12 cellular contexts compared by ENCODE assay signal in genomic region chr15:47331796-47332480, GRCh38.
A peak's percentile ranks its signal among the peaks of the same experiment; 100 is the strongest.
DNase-seq lines count a peak whose midpoint lies in the region; ATAC-seq, FAIRE-seq and TF ChIP-seq lines count a peak whose summit lies in the region.
"Had no signal": no experiment of that assay in that cellular context is flagged by ENCODE, and none has a peak within 500 bp of the region (broad histone marks: within the 10 kb centered on the region; RNA-seq: fewer than 3 reads in every experiment).

No MANE protein-coding gene starts in this region.

- DNase-seq in DMS79 (lab: John Stamatoyannopoulos, UW) (peak; percentile 92), NCI-H1930 (lab: John Stamatoyannopoulos, UW) (peak; percentile 1 to 53), dedifferentiated amniotic fluid mesenchymal stem cell (ENCODE audit: extremely low spot score) (peak; percentile 89), pancreas (peak in 1 of 6 donors; percentile 6), brain microvascular endothelial cell (no peak), 8988T (no peak), GM13977 (ENCODE audit: low spot score) (no peak)
- DNase-seq in stimulated activated CD4-positive, alpha-beta T cell treated with anti-CD3 and anti-CD28 coated beads, Interleukin-15, amount 100 ng/mL, for 24 hours = no peak
- DNase-seq: activated CD4-positive, alpha-beta T cell treated with anti-CD3 and anti-CD28 coated beads for 1 hour; activated naive CD8-positive, alpha-beta T cell treated with anti-CD3 and anti-CD28 coated beads for 36 hours; foreskin melanocyte; SHP77 had no signal

- TF ChIP-seq CTCF in pancreas (IDR thresholded peaks at IDR 0.05) (no peak), brain microvascular endothelial cell (IDR thresholded peaks at IDR 0.05; ENCODE audit: low read depth, low read length, missing control alignments) (no peak), GM13977 (IDR thresholded peaks at IDR 0.05; ENCODE audit: extremely low read depth, insufficient read depth, missing control alignments) (no peak)

- H3K36me3 ChIP-seq in pancreas (no peaks in the 10 kb centered on the region), brain microvascular endothelial cell (replicated peaks) (no peaks in the 10 kb centered on the region)

- ATAC-seq in pancreas = peak in 3 of 4 donors; percentile 46 to 82 (median 69)

- H3K27me3 ChIP-seq in pancreas (no peaks in the 10 kb centered on the region), brain microvascular endothelial cell (replicated peaks) (no peaks in the 10 kb centered on the region)

- peaks cover 0 to 12% (median 7%) of the 10 kb centered on the region in 3 donors for H3K4me1 ChIP-seq in pancreas

- intact Hi-C loops in pancreas (cut with DNase I) = no loop called here

- H3K4me3 ChIP-seq in pancreas = no peak overlapping the region
- no peak overlapping the region for H3K4me3 ChIP-seq in brain microvascular endothelial cell (ENCODE audit: low read depth, low read length)

- FAIRE-seq in pancreas (lab: Jason Lieb, UNC) = no peak

- H3K9me3 ChIP-seq in pancreas = no peaks in the 10 kb centered on the region

- H3K27ac ChIP-seq in pancreas (no peak overlapping the region), brain microvascular endothelial cell (no peak overlapping the region)

- in situ Hi-C loops in brain microvascular endothelial cell (cut with HindIII; ENCODE audit: low pct_ligation_motif_present, low sequenced_read_pairs) (no loop called here), GM13977 (cut with MboI; ENCODE audit: low pct_unique_long_range_greater_than_20kb, low sequenced_read_pairs, unreplicated experiment) (no loop called here)

- 30 to 33% methylated on average over 6 of the region's 6 CpGs for WGBS in pancreas, 2 donors

Comparison
In these comparisons a context has a peak if more than half of its experiments do, and no peak if none do; other contexts are left out.
1. DNase-seq: peak in DMS79 (single experiment), NCI-H1930 (2 of 2) and dedifferentiated amniotic fluid mesenchymal stem cell (single experiment); none in stimulated activated CD4-positive, alpha-beta T cell treated with anti-CD3 and anti-CD28 coated beads, Interleukin-15, amount 100 ng/mL, for 24 hours (single experiment), brain microvascular endothelial cell (single experiment), 8988T (single experiment) and GM13977 (single experiment).